In the genomic region with DNA sequence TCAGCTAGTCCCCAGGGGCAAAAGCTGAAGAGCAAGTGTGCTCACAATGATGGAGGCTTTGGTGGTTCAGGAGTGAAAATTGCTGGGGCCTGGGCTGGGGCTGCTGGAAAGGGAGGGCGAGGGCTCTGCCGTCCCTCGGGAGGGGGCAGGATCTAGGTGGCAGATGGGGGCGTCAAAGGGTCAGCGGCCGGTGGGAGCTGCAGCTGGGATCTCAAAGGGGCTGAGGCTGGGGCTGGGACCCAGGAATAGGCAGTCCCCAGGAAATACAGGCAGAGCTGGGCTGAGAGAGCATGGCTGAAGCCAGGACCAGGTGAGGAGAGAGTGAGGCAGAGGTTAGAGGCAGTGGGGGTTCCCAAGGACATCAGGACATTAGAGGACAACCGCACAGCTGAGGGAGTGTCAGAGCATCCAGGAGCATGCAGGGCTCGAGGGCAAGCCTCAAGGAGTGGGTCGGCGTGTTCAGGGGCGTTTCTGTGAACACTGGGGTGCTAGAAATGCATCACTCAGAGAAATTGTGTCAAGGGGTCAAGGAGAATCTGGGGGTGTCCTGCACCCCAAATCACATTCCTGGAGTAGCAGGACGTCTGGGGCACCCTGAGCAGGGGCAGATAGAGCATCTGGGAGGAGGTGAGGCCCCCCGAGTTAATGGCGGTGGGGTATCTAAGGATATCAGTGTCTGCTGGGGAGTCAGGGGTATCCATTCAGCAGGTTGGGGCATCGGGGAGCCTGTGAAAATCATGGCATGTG, we compare ENCODE assay signal across 8 cellular contexts. TPM values are rescaled to one million over a fixed set of nuclear protein-coding genes. Genes with fewer than 3 reads are reported as not detected.
DNase-seq lines count a peak whose midpoint lies in the region; ATAC-seq lines count a peak whose summit lies in the region.

No MANE protein-coding gene starts in this region.

- peak overlapping the region; percentile 19 for H3K27ac Mint-ChIP-seq in activated T-helper 2 cell treated with anti-CD3 and anti-CD28 coated beads, Interferon-gamma antibody, Interleukin-2, Interleukin-4, amounts not matched to agents 10 μg/mL and 5 μg/mL and 100 μg/mL, durations not matched to agents 14 hours and 24 hours and 36 hours
- no peak overlapping the region for H3K27ac Mint-ChIP-seq in stimulated activated memory B cell treated with anti-CD40 and anti-IgM and Interleukin-4, amounts not matched to agents 10 μg/mL and 1 μg/mL and 100 μg/mL, for 72 hours

- peaks cover 27% of the 10 kb centered on the region for H3K4me1 Mint-ChIP-seq in activated T-helper 2 cell treated with anti-CD3 and anti-CD28 coated beads, Interferon-gamma antibody, Interleukin-2, Interleukin-4, amounts not matched to agents 10 μg/mL and 5 μg/mL and 100 μg/mL, durations not matched to agents 14 hours and 24 hours and 36 hours (ENCODE audit: low read depth)
- H3K4me1 Mint-ChIP-seq in stimulated activated memory B cell treated with anti-CD40 and anti-IgM and Interleukin-4, amounts not matched to agents 10 μg/mL and 1 μg/mL and 100 μg/mL, for 72 hours, result peaks cover 42% of the 10 kb centered on the region

- no peak for ATAC-seq in stimulated activated memory B cell treated with anti-CD40 and anti-IgM and Interleukin-4, amounts not matched to agents 10 μg/mL and 1 μg/mL and 100 μg/mL, for 72 hours
- ATAC-seq in GM18858 (IDR thresholded peaks at IDR 0.05; ENCODE audit: unreplicated experiment), result no peak

- intact Hi-C loops in activated T-helper 2 cell treated with anti-CD3 and anti-CD28 coated beads, Interferon-gamma antibody, Interleukin-2, Interleukin-4, amounts not matched to agents 10 μg/mL and 5 μg/mL and 100 μg/mL, durations not matched to agents 14 hours and 24 hours and 36 hours (cut with micrococcal nuclease), result no loop called here

- H3K4me3 Mint-ChIP-seq in activated T-helper 2 cell treated with anti-CD3 and anti-CD28 coated beads, Interferon-gamma antibody, Interleukin-2, Interleukin-4, amounts not matched to agents 10 μg/mL and 5 μg/mL and 100 μg/mL, durations not matched to agents 14 hours and 24 hours and 36 hours (ENCODE audit: low read depth), result peak overlapping the region; percentile 64
- H3K4me3 Mint-ChIP-seq in stimulated activated memory B cell treated with anti-CD40 and anti-IgM and Interleukin-4, amounts not matched to agents 10 μg/mL and 1 μg/mL and 100 μg/mL, for 72 hours, result peak overlapping the region; percentile 48

- H3K27me3 ChIP-seq in iPS-15b (ENCODE audit: control insufficient read depth, insufficient read depth, low read length), result no peaks in the 10 kb centered on the region

- H3K36me3 ChIP-seq in iPS-15b (ENCODE audit: control insufficient read depth, insufficient read depth, low read length), result no peaks in the 10 kb centered on the region

- H3K4me1 ChIP-seq in iPS-15b (ENCODE audit: control insufficient read depth, insufficient read depth, low read length), result peaks cover 2% of the 10 kb centered on the region

- H3K9ac ChIP-seq in iPS-15b (ENCODE audit: low read depth, low read length), result peak overlapping the region; percentile 32

- no peaks in the 10 kb centered on the region for H3K9me3 ChIP-seq in iPS-15b (ENCODE audit: control insufficient read depth, insufficient read depth, low read length)

- peaks cover 8% of the 10 kb centered on the region for H3K36me3 Mint-ChIP-seq in activated T-helper 2 cell treated with anti-CD3 and anti-CD28 coated beads, Interferon-gamma antibody, Interleukin-2, Interleukin-4, amounts not matched to agents 10 μg/mL and 5 μg/mL and 100 μg/mL, durations not matched to agents 14 hours and 24 hours and 36 hours (ENCODE audit: low read depth)
- peaks cover 12% of the 10 kb centered on the region for H3K36me3 Mint-ChIP-seq in stimulated activated memory B cell treated with anti-CD40 and anti-IgM and Interleukin-4, amounts not matched to agents 10 μg/mL and 1 μg/mL and 100 μg/mL, for 72 hours

- no peaks in the 10 kb centered on the region for H3K27me3 Mint-ChIP-seq in activated T-helper 2 cell treated with anti-CD3 and anti-CD28 coated beads, Interferon-gamma antibody, Interleukin-2, Interleukin-4, amounts not matched to agents 10 μg/mL and 5 μg/mL and 100 μg/mL, durations not matched to agents 14 hours and 24 hours and 36 hours (ENCODE audit: low read depth)
- H3K27me3 Mint-ChIP-seq in stimulated activated memory B cell treated with anti-CD40 and anti-IgM and Interleukin-4, amounts not matched to agents 10 μg/mL and 1 μg/mL and 100 μg/mL, for 72 hours, result no peaks in the 10 kb centered on the region

- H3K4me3 ChIP-seq in iPS-15b (ENCODE audit: low read depth, low read length), result peak overlapping the region; percentile 54

- no peaks in the 10 kb centered on the region for H3K9me3 Mint-ChIP-seq in activated T-helper 2 cell treated with anti-CD3 and anti-CD28 coated beads, Interferon-gamma antibody, Interleukin-2, Interleukin-4, amounts not matched to agents 10 μg/mL and 5 μg/mL and 100 μg/mL, durations not matched to agents 14 hours and 24 hours and 36 hours
- H3K9me3 Mint-ChIP-seq in stimulated activated memory B cell treated with anti-CD40 and anti-IgM and Interleukin-4, amounts not matched to agents 10 μg/mL and 1 μg/mL and 100 μg/mL, for 72 hours, result no peaks in the 10 kb centered on the region

- peak; percentile 46 for DNase-seq in NCI-H510A treated with DMSO at 0.1 percent for 48 hours (lab: John Stamatoyannopoulos, UW)
- no peak for DNase-seq in NCI-H510A (lab: John Stamatoyannopoulos, UW)
- no peak for DNase-seq in activated T-helper 2 cell treated with anti-CD3 and anti-CD28 coated beads, Interferon-gamma antibody, Interleukin-2, Interleukin-4, amounts not matched to agents 10 μg/mL and 5 μg/mL and 100 μg/mL, durations not matched to agents 14 hours and 24 hours and 36 hours (ENCODE audit: low spot score)
- no peak for DNase-seq in glomerular visceral epithelial cell (ENCODE audit: extremely low spot score)
- no peak for DNase-seq in NOMO-1 treated with dmso at 0.1 percent for 144 hours (lab: John Stamatoyannopoulos, UW; ENCODE audit: unreplicated experiment)

RNA-seq across cellular contexts. Expression of gene SYNE4, which starts 1.2 kb away (rescaled TPM):
- 1.9 and 2.6 TPM in 2 replicates for total RNA-seq in activated T-helper 2 cell treated with anti-CD3 and anti-CD28 coated beads, Interferon-gamma antibody, Interleukin-2, Interleukin-4, amounts not matched to agents 10 μg/mL and 5 μg/mL and 100 μg/mL, durations not matched to agents 14 hours and 24 hours and 36 hours

RNA-seq across cellular contexts. Expression of gene ALKBH6, which starts 4.2 kb away (rescaled TPM):
- total RNA-seq in activated T-helper 2 cell treated with anti-CD3 and anti-CD28 coated beads, Interferon-gamma antibody, Interleukin-2, Interleukin-4, amounts not matched to agents 10 μg/mL and 5 μg/mL and 100 μg/mL, durations not matched to agents 14 hours and 24 hours and 36 hours, result 49.9 and 54.3 TPM in 2 replicates

RNA-seq across cellular contexts. Expression of gene SDHAF1, which starts 14.8 kb away (rescaled TPM):
- 20.0 and 20.8 TPM in 2 replicates for total RNA-seq in activated T-helper 2 cell treated with anti-CD3 and anti-CD28 coated beads, Interferon-gamma antibody, Interleukin-2, Interleukin-4, amounts not matched to agents 10 μg/mL and 5 μg/mL and 100 μg/mL, durations not matched to agents 14 hours and 24 hours and 36 hours

RNA-seq across cellular contexts. Expression of gene CLIP3, which starts 22.9 kb away (rescaled TPM):
- 1.9 and 2.4 TPM in 2 replicates for total RNA-seq in activated T-helper 2 cell treated with anti-CD3 and anti-CD28 coated beads, Interferon-gamma antibody, Interleukin-2, Interleukin-4, amounts not matched to agents 10 μg/mL and 5 μg/mL and 100 μg/mL, durations not matched to agents 14 hours and 24 hours and 36 hours

RNA-seq across cellular contexts. Expression of gene THAP8, which starts 44.3 kb away (rescaled TPM):
- 1.8 and 2.2 TPM in 2 replicates for total RNA-seq in activated T-helper 2 cell treated with anti-CD3 and anti-CD28 coated beads, Interferon-gamma antibody, Interleukin-2, Interleukin-4, amounts not matched to agents 10 μg/mL and 5 μg/mL and 100 μg/mL, durations not matched to agents 14 hours and 24 hours and 36 hours
